ENCODE assay signal across 29 cellular contexts in the genomic region with DNA sequence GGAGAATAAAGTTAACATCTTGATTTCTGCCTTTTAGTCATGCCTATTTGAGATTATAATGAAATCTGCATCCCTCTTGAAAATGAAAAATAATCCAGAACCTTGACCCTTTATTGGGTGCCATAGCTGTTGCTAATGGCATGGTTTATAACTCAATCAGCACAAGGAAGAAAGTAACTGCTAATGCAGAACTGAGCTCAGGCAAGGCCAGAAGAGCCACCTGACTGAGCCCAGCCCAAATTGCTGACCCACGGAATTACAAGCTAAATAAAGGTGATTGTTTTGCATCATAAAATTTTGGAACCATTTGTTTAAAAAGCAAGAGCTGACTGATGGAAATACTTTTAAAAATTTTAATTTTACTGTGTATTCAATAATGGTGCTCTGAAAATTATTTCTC.
"Had no signal": no experiment of that assay in that cellular context is flagged by ENCODE, and none has a peak within 500 bp of the region (broad histone marks: within the 10 kb centered on the region; RNA-seq: fewer than 3 reads in every experiment).

No MANE protein-coding gene starts in this region.

- DNase-seq: stimulated activated CD4-positive, alpha-beta T cell treated with anti-CD3 and anti-CD28 coated beads, Interleukin-2, amount 100 ng/mL, for 48 hours; stimulated activated CD4-positive, alpha-beta T cell treated with anti-CD3 and anti-CD28 coated beads, Interleukin-4, amount 100 ng/mL, for 1 hour; stimulated activated CD4-positive, alpha-beta T cell treated with anti-CD3 and anti-CD28 coated beads, Interleukin-4, amount 100 ng/mL, for 24 hours; stimulated activated CD4-positive, alpha-beta T cell treated with anti-CD3 and anti-CD28 coated beads, Interleukin-4, amount 100 ng/mL, for 4 hours; stimulated activated CD8-positive, alpha-beta memory T cell treated with anti-CD3 and anti-CD28 coated beads, Interleukin-4, amount 100 ng/mL, for 48 hours; stimulated activated naive B cell treated with anti-CD40 and anti-IgM and Interleukin-4, amounts not matched to agents 10 μg/mL and 1 μg/mL and 100 μg/mL, for 72 hours; stimulated activated naive CD4-positive, alpha-beta T cell; stimulated activated naive CD4-positive, alpha-beta T cell treated with Interleukin-2 at 50 U/mL for 16 hours; stimulated activated naive CD8-positive, alpha-beta T cell treated with anti-CD3 and anti-CD28 coated beads, Interleukin-15, amount 100 ng/mL, for 72 hours; stimulated activated naive CD8-positive, alpha-beta T cell treated with anti-CD3 and anti-CD28 coated beads, Interleukin-15, Interleukin-2, amounts not matched to agents 100 U/mL and 50 U/mL, for 24 hours; stomach; substantia nigra; testis; thyroid gland; tibial artery; transverse colon; trophoblast cell; upper lobe of left lung; upper lobe of right lung; uterus had no signal

- H3K4me3 ChIP-seq: stomach, suprapubic skin, testis, thoracic aorta, thyroid gland, tibial artery, tibial nerve, transverse colon, upper lobe of left lung, upper lobe of right lung, uterus, vagina had no signal

- H3K9me3 ChIP-seq: suprapubic skin, testis, thoracic aorta, thyroid gland, tibial artery, tibial nerve, transverse colon, upper lobe of left lung, upper lobe of right lung, vagina had no signal

- H3K27ac Mint-ChIP-seq: stimulated activated effector memory CD8-positive, alpha-beta T cell treated with anti-CD3 and anti-CD28 coated beads, Interleukin-12 subunit alpha, Interleukin-12 subunit beta, amount 100 ng/mL, for 72 hours; stimulated activated memory B cell treated with anti-CD40 and anti-IgM and Interleukin-4, amounts not matched to agents 10 μg/mL and 1 μg/mL and 100 μg/mL, for 72 hours; stimulated activated naive B cell treated with anti-CD40 and anti-IgM and Interleukin-4, amounts not matched to agents 10 μg/mL and 1 μg/mL and 100 μg/mL, for 72 hours; stimulated activated naive CD8-positive, alpha-beta T cell treated with anti-CD3 and anti-CD28 coated beads, Interleukin-15, amount 100 ng/mL, for 72 hours; stimulated activated naive CD8-positive, alpha-beta T cell treated with anti-CD3 and anti-CD28 coated beads, Interleukin-15, Interleukin-2, amounts not matched to agents 100 ng/mL and 50 ng/mL, for 24 hours; type B pancreatic cell had no signal

- H3K4me1 ChIP-seq: stomach, suprapubic skin, testis, thyroid gland, tibial artery, tibial nerve, transverse colon, upper lobe of left lung, upper lobe of right lung, uterus, vagina had no signal

- H3K27ac ChIP-seq: stomach, suprapubic skin, testis, thoracic aorta, thyroid gland, tibial artery, tibial nerve, transverse colon, upper lobe of left lung, upper lobe of right lung, uterus, vagina had no signal

- H3K36me3 ChIP-seq: stomach, suprapubic skin, thoracic aorta, thyroid gland, tibial artery, tibial nerve, transverse colon, upper lobe of left lung, upper lobe of right lung, uterus, vagina had no signal

- FAIRE-seq: urothelium cell line had no signal

- H3K27me3 ChIP-seq: stomach, suprapubic skin, testis, thyroid gland, tibial artery, tibial nerve, transverse colon, upper lobe of left lung, upper lobe of right lung, uterus, vagina had no signal

- H3K36me3 Mint-ChIP-seq: stimulated activated effector memory CD8-positive, alpha-beta T cell treated with anti-CD3 and anti-CD28 coated beads, Interleukin-12 subunit alpha, Interleukin-12 subunit beta, amount 100 ng/mL, for 72 hours; stimulated activated memory B cell treated with anti-CD40 and anti-IgM and Interleukin-4, amounts not matched to agents 10 μg/mL and 1 μg/mL and 100 μg/mL, for 72 hours; stimulated activated naive B cell treated with anti-CD40 and anti-IgM and Interleukin-4, amounts not matched to agents 10 μg/mL and 1 μg/mL and 100 μg/mL, for 72 hours; type B pancreatic cell had no signal

- H3K9me3 Mint-ChIP-seq: stimulated activated effector memory CD8-positive, alpha-beta T cell treated with anti-CD3 and anti-CD28 coated beads, Interleukin-12 subunit alpha, Interleukin-12 subunit beta, amount 100 ng/mL, for 72 hours; stimulated activated memory B cell treated with anti-CD40 and anti-IgM and Interleukin-4, amounts not matched to agents 10 μg/mL and 1 μg/mL and 100 μg/mL, for 72 hours; stimulated activated naive B cell treated with anti-CD40 and anti-IgM and Interleukin-4, amounts not matched to agents 10 μg/mL and 1 μg/mL and 100 μg/mL, for 72 hours; stimulated activated naive CD8-positive, alpha-beta T cell treated with anti-CD3 and anti-CD28 coated beads, Interleukin-15, amount 100 ng/mL, for 72 hours; stimulated activated naive CD8-positive, alpha-beta T cell treated with anti-CD3 and anti-CD28 coated beads, Interleukin-15, Interleukin-2, amounts not matched to agents 100 ng/mL and 50 ng/mL, for 24 hours; type B pancreatic cell had no signal

- H3K4me1 Mint-ChIP-seq: stimulated activated memory B cell treated with anti-CD40 and anti-IgM and Interleukin-4, amounts not matched to agents 10 μg/mL and 1 μg/mL and 100 μg/mL, for 72 hours; stimulated activated naive B cell treated with anti-CD40 and anti-IgM and Interleukin-4, amounts not matched to agents 10 μg/mL and 1 μg/mL and 100 μg/mL, for 72 hours; stimulated activated naive CD8-positive, alpha-beta T cell treated with anti-CD3 and anti-CD28 coated beads, Interleukin-15, amount 100 ng/mL, for 72 hours had no signal

- ATAC-seq: stimulated activated effector memory CD8-positive, alpha-beta T cell treated with anti-CD3 and anti-CD28 coated beads, Interleukin-12 subunit alpha, Interleukin-12 subunit beta, amount 100 ng/mL, for 72 hours; stimulated activated memory B cell treated with anti-CD40 and anti-IgM and Interleukin-4, amounts not matched to agents 10 μg/mL and 1 μg/mL and 100 μg/mL, for 72 hours; stimulated activated naive B cell treated with anti-CD40 and anti-IgM and Interleukin-4, amounts not matched to agents 10 μg/mL and 1 μg/mL and 100 μg/mL, for 72 hours; stimulated activated naive CD8-positive, alpha-beta T cell treated with anti-CD3 and anti-CD28 coated beads, Interleukin-15, amount 100 ng/mL, for 72 hours; stimulated activated naive CD8-positive, alpha-beta T cell treated with anti-CD3 and anti-CD28 coated beads, Interleukin-15, Interleukin-2, amounts not matched to agents 100 U/mL and 50 U/mL, for 24 hours; upper lobe of right lung had no signal

- H3K27me3 Mint-ChIP-seq: stimulated activated memory B cell treated with anti-CD40 and anti-IgM and Interleukin-4, amounts not matched to agents 10 μg/mL and 1 μg/mL and 100 μg/mL, for 72 hours; stimulated activated naive B cell treated with anti-CD40 and anti-IgM and Interleukin-4, amounts not matched to agents 10 μg/mL and 1 μg/mL and 100 μg/mL, for 72 hours; stimulated activated naive CD8-positive, alpha-beta T cell treated with anti-CD3 and anti-CD28 coated beads, Interleukin-15, amount 100 ng/mL, for 72 hours; stimulated activated naive CD8-positive, alpha-beta T cell treated with anti-CD3 and anti-CD28 coated beads, Interleukin-15, Interleukin-2, amounts not matched to agents 100 ng/mL and 50 ng/mL, for 24 hours; type B pancreatic cell had no signal

- H3K4me3 Mint-ChIP-seq: stimulated activated effector memory CD8-positive, alpha-beta T cell treated with anti-CD3 and anti-CD28 coated beads, Interleukin-12 subunit alpha, Interleukin-12 subunit beta, amount 100 ng/mL, for 72 hours; stimulated activated memory B cell treated with anti-CD40 and anti-IgM and Interleukin-4, amounts not matched to agents 10 μg/mL and 1 μg/mL and 100 μg/mL, for 72 hours; stimulated activated naive B cell treated with anti-CD40 and anti-IgM and Interleukin-4, amounts not matched to agents 10 μg/mL and 1 μg/mL and 100 μg/mL, for 72 hours; stimulated activated naive CD8-positive, alpha-beta T cell treated with anti-CD3 and anti-CD28 coated beads, Interleukin-15, amount 100 ng/mL, for 72 hours; stimulated activated naive CD8-positive, alpha-beta T cell treated with anti-CD3 and anti-CD28 coated beads, Interleukin-15, Interleukin-2, amounts not matched to agents 100 ng/mL and 50 ng/mL, for 24 hours; type B pancreatic cell had no signal
